In genomic region chr12:109358154-109358869, GRCh38 we compare ENCODE assay signal across 9 cellular contexts. TPM values are rescaled to one million over a fixed set of nuclear protein-coding genes. Genes with fewer than 3 reads are reported as not detected.
A peak's percentile ranks its signal among the peaks of the same experiment; 100 is the strongest.
DNase-seq lines count a peak whose midpoint lies in the region; ATAC-seq and TF ChIP-seq lines count a peak whose summit lies in the region.
"Had no signal": no experiment of that assay in that cellular context is flagged by ENCODE, and none has a peak within 500 bp of the region (broad histone marks: within the 10 kb centered on the region; RNA-seq: fewer than 3 reads in every experiment).

No MANE protein-coding gene starts in this region.

- DNase-seq in RPMI7951 (ENCODE audit: low read depth) (peak; percentile 24), medulla oblongata (ENCODE audit: extremely low spot score) (peak; percentile 5), Kasumi-1 (lab: John Stamatoyannopoulos, UW) (no peak), thyroid gland (no peak)
- no peak for DNase-seq in naive thymus-derived CD4-positive, alpha-beta T cell
- no peak for DNase-seq in activated CD4-positive, alpha-beta T cell treated with anti-CD3 and anti-CD28 coated beads, Interleukin-2, amount 50 U/mL, for 48 hours
- DNase-seq: NCI-H1694 had no signal

- H3K27ac ChIP-seq in naive thymus-derived CD4-positive, alpha-beta T cell (ENCODE audit: low read depth, low read length), result no peak overlapping the region
- H3K27ac ChIP-seq in thyroid gland, result no peak overlapping the region

- ATAC-seq in GM18499 (IDR thresholded peaks at IDR 0.05; ENCODE audit: insufficient read depth, unreplicated experiment) (peak; percentile 87), GM21825 (IDR thresholded peaks at IDR 0.05; ENCODE audit: unreplicated experiment) (peak; percentile 79)
- ATAC-seq in naive thymus-derived CD4-positive, alpha-beta T cell, result no peak

- H3K4me3 Mint-ChIP-seq in naive thymus-derived CD4-positive, alpha-beta T cell, result peak overlapping the region in 5 of 10 donors; percentile 0 to 60 (median 32)

- TF ChIP-seq CTCF in thyroid gland (IDR thresholded peaks at IDR 0.05), result no peak

- POLR2A ChIA-PET in naive thymus-derived CD4-positive, alpha-beta T cell (lab: Charles Lee), result no interaction called here

- H3K36me3 Mint-ChIP-seq in naive thymus-derived CD4-positive, alpha-beta T cell, result no peaks in the 10 kb centered on the region

- H3K36me3 ChIP-seq in naive thymus-derived CD4-positive, alpha-beta T cell (ENCODE audit: control insufficient read depth in 2 of 3, insufficient read depth in 3 of 3, low read length in 3 of 3), result no peaks in the 10 kb centered on the region
- H3K36me3 ChIP-seq in thyroid gland, result no peaks in the 10 kb centered on the region

- no peak for TF ChIP-seq POLR2A in thyroid gland (IDR thresholded peaks at IDR 0.05)

- WGBS in thyroid gland, 2 donors, result 79 to 84% methylated on average over 10 of the region's 10 CpGs

- H3K27ac Mint-ChIP-seq in naive thymus-derived CD4-positive, alpha-beta T cell, result no peak overlapping the region

- H3K9me3 ChIP-seq in naive thymus-derived CD4-positive, alpha-beta T cell (ENCODE audit: control insufficient read depth in 2 of 3, low read length in 3 of 3), result no peaks in the 10 kb centered on the region
- H3K9me3 ChIP-seq in thyroid gland, result no peaks in the 10 kb centered on the region

- intact Hi-C loops in naive thymus-derived CD4-positive, alpha-beta T cell (cut with micrococcal nuclease), result no loop called here
- intact Hi-C loops in thyroid gland (cut with DNase I), result no loop called here

- no peaks in the 10 kb centered on the region for H3K4me1 ChIP-seq in naive thymus-derived CD4-positive, alpha-beta T cell (ENCODE audit: control insufficient read depth in 2 of 2, insufficient read depth in 2 of 2, low read length in 2 of 2)
- no peaks in the 10 kb centered on the region for H3K4me1 ChIP-seq in thyroid gland

- peaks cover 9 to 41% (median 24%) of the 10 kb centered on the region in 5 donors for H3K27me3 Mint-ChIP-seq in naive thymus-derived CD4-positive, alpha-beta T cell

- no peak overlapping the region for H3K4me3 ChIP-seq in naive thymus-derived CD4-positive, alpha-beta T cell (ENCODE audit: low read length)
- no peak overlapping the region for H3K4me3 ChIP-seq in thyroid gland (replicated peaks in 1 of 3)

- CTCF ChIA-PET in naive thymus-derived CD4-positive, alpha-beta T cell (lab: Charles Lee), result no interaction called here

- H3K9me3 Mint-ChIP-seq in naive thymus-derived CD4-positive, alpha-beta T cell, result no peaks in the 10 kb centered on the region

- peaks cover 0 to 5% (median 0%) of the 10 kb centered on the region in 7 donors for H3K4me1 Mint-ChIP-seq in naive thymus-derived CD4-positive, alpha-beta T cell

- no peaks in the 10 kb centered on the region for H3K27me3 ChIP-seq in naive thymus-derived CD4-positive, alpha-beta T cell (ENCODE audit: control insufficient read depth in 2 of 2, insufficient read depth in 2 of 2, low read length in 2 of 2)
- H3K27me3 ChIP-seq in thyroid gland, result no peaks in the 10 kb centered on the region

RNA-seq across cellular contexts. Expression of gene MYO1H, which starts 10.6 kb away (rescaled TPM):
- not detected in 2 replicates for total RNA-seq in RPMI7951 (2014; rRNA removed; shearing (Covaris generic))
- total RNA-seq in naive thymus-derived CD4-positive, alpha-beta T cell, result under 1 TPM in 1 of 5 experiments, not detected in 4; 0.49 TPM
- polyA plus RNA-seq in naive thymus-derived CD4-positive, alpha-beta T cell, result not detected
- total RNA-seq in thyroid gland, result under 1 TPM in 3 of 4 donors, not detected in 1; 0.13 to 0.88 (median 0.67) TPM

RNA-seq across cellular contexts. Expression of gene FOXN4, which starts 49.2 kb away (rescaled TPM):
- not detected in 2 replicates for total RNA-seq in RPMI7951 (2014; rRNA removed; shearing (Covaris generic))
- total RNA-seq in naive thymus-derived CD4-positive, alpha-beta T cell, result not detected
- not detected for polyA plus RNA-seq in naive thymus-derived CD4-positive, alpha-beta T cell
- not detected for total RNA-seq in thyroid gland

Comparison
In these comparisons a context has a peak if more than half of its experiments do, and no peak if none do; other contexts are left out.
1. DNase-seq: peak in RPMI7951 (single experiment) and medulla oblongata (single experiment); none in Kasumi-1 (0 of 2), naive thymus-derived CD4-positive, alpha-beta T cell (0 of 9), activated CD4-positive, alpha-beta T cell treated with anti-CD3 and anti-CD28 coated beads, Interleukin-2, amount 50 U/mL, for 48 hours (0 of 2) and thyroid gland (0 of 2).